8 cellular contexts compared by ENCODE assay signal in genomic region chr7:123532788-123533552, GRCh38. TPM values are rescaled to one million over a fixed set of nuclear protein-coding genes. Genes with fewer than 3 reads are reported as not detected.
DNase-seq lines count a peak whose midpoint lies in the region; ATAC-seq and TF ChIP-seq lines count a peak whose summit lies in the region.
"Not testable (repeated sequence)": the region's sequence is repeated elsewhere in the genome, so short reads cannot be mapped to it uniquely, and the experiment has no call there.

No MANE protein-coding gene starts in this region.

- H3K9ac ChIP-seq in smooth muscle cell (ENCODE audit: low read depth), result peak overlapping the region; percentile 39

- H3K79me2 ChIP-seq in smooth muscle cell (ENCODE audit: low read depth), result not testable (repeated sequence)

- not testable (repeated sequence) for H3K4me1 ChIP-seq in right lobe of liver; smooth muscle cell (ENCODE audit: low read depth)

- not testable (repeated sequence) for H3K27ac ChIP-seq in right lobe of liver
- H3K27ac ChIP-seq in smooth muscle cell (ENCODE audit: low read depth), result peak overlapping the region; percentile 88

- H3K4me3 ChIP-seq in AG09309 (ENCODE audit: control insufficient read depth, low read depth, low read length) (peak overlapping the region; percentile 25), epithelial cell of esophagus (ENCODE audit: low read length) (peak overlapping the region; percentile 22), smooth muscle cell (peak overlapping the region; percentile 73)
- H3K4me3 ChIP-seq in right lobe of liver, result not testable (repeated sequence)

- ATAC-seq in GM19351 (IDR thresholded peaks at IDR 0.05; ENCODE audit: unreplicated experiment), result peak; percentile 22
- peak; percentile 28 for ATAC-seq in HG03280 (IDR thresholded peaks at IDR 0.05; ENCODE audit: unreplicated experiment)
- ATAC-seq in right lobe of liver, result peak; percentile 17 to 33 (median 26)

- peak overlapping the region; percentile 88 for H3K4me2 ChIP-seq in smooth muscle cell

- not testable (repeated sequence) for H3K27me3 ChIP-seq in right lobe of liver; smooth muscle cell (ENCODE audit: low read depth)

- not testable (repeated sequence) for TF ChIP-seq CTCF in AG09309 (IDR thresholded peaks at IDR 0.05; ENCODE audit: control insufficient read depth, insufficient read depth, low read depth, low read length, missing control alignments); epithelial cell of esophagus (IDR thresholded peaks at IDR 0.05; ENCODE audit: insufficient read depth, low read depth, low read length, missing control alignments); right lobe of liver (IDR thresholded peaks at IDR 0.05); smooth muscle cell (IDR thresholded peaks at IDR 0.05; ENCODE audit: borderline replicate concordance, insufficient read depth, poor library complexity, severe bottlenecking)

- not testable (repeated sequence) for DNase-seq in AG09309 (ENCODE audit: low read depth); epithelial cell of esophagus (ENCODE audit: low read depth); smooth muscle cell (lab: John Stamatoyannopoulos, UW; ENCODE audit: unreplicated experiment)
- DNase-seq in SKM-1 (lab: John Stamatoyannopoulos, UW; ENCODE audit: unreplicated experiment), result peak; percentile 12
- peak; percentile 76 for DNase-seq in activated effector memory CD4-positive, alpha-beta T cell treated with anti-CD3 and anti-CD28 coated beads, Interleukin-2, amount 50 U/mL, for 16 hours
- DNase-seq in right lobe of liver, result peak in 2 of 3 donors; percentile 32 to 60

- H3F3A ChIP-seq in smooth muscle cell (ENCODE audit: low read depth), result peaks cover 14% of the 10 kb centered on the region

- intact Hi-C loops in right lobe of liver (cut with DNase I), result not testable (repeated sequence)

- H3K36me3 ChIP-seq in right lobe of liver; smooth muscle cell (ENCODE audit: low read depth): not testable (repeated sequence)

- H2AFZ ChIP-seq in smooth muscle cell (ENCODE audit: low read depth), result peak overlapping the region; percentile 72

- TF ChIP-seq POLR2A in right lobe of liver (IDR thresholded peaks at IDR 0.05), result not testable (repeated sequence)

- not testable (repeated sequence) for H4K20me1 ChIP-seq in smooth muscle cell (ENCODE audit: low read depth)

- H3K9me3 ChIP-seq in right lobe of liver; smooth muscle cell (replicated peaks; ENCODE audit: low read depth): not testable (repeated sequence)

- WGBS in right lobe of liver (ENCODE audit: insufficient coverage, low coverage, low lambda C conversion rate, missing lambda C conversion rate), result 6% methylated on average over 8 of the region's 33 CpGs
- WGBS in smooth muscle cell (ENCODE audit: low lambda C conversion rate), result 2% methylated on average over 28 of the region's 33 CpGs

RNA-seq across cellular contexts. Expression of gene IQUB, which starts 1.4 kb away (rescaled TPM):
- under 1 TPM in 4 of 6 experiments, not detected in 2; 0.06 to 0.19 (median 0.10) TPM for total RNA-seq in right lobe of liver
- total RNA-seq in smooth muscle cell, result 2.1 and 2.4 TPM in 2 replicates
- 0.58 and 0.83 TPM in 2 replicates for polyA plus RNA-seq in smooth muscle cell

RNA-seq across cellular contexts. Expression of gene NDUFA5, which starts 24.6 kb away (rescaled TPM):
- total RNA-seq in right lobe of liver, result 10 to 100 TPM; 23.4 to 50.4 (median 44.0) TPM
- 75.5 and 94.9 TPM in 2 replicates for total RNA-seq in smooth muscle cell
- 94.0 and 108 TPM in 2 replicates for polyA plus RNA-seq in smooth muscle cell
